In the genomic region with DNA sequence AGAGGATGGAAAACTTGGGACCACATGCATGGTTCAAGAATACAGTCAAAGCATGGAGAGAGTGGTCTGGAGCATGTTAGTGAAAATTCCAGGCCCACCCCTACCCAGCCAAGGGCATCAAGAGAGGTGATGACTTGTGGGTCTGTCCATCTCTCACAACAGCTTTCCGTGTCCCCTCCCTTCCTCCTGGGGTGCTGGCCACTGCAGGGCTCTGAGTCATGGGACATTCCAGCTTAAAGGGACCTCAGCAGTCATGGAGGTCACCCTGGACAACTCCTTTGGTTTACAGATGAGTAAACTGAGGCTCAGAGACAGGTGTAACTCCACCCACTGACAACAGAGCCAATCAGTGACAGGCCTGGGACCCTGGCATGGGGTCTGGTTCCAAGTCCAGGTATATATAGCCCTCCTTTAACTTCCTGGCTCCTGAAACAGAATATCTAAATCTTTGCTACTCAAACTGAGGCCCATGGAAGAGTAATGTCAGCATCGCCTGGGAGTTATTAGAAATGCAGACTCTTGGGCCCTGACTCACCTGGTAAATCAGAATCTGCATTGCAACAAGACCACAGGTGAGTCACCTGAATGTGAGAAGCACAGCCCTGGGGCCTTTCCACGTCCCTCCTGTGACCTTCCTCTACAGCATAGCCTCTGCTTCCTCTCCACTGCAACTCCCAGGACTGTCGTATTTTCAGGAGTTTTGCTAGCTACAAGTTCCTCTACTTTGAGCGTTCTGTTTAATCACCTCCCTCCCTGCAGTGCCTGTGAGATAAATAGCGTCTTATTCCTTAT, we compare ENCODE assay signal across 11 cellular contexts.
DNase-seq lines count a peak whose midpoint lies in the region; ATAC-seq and TF ChIP-seq lines count a peak whose summit lies in the region.
"Had no signal": no experiment of that assay in that cellular context is flagged by ENCODE, and none has a peak within 500 bp of the region (broad histone marks: within the 10 kb centered on the region; RNA-seq: fewer than 3 reads in every experiment).

No MANE protein-coding gene starts in this region.

- WGBS in psoas muscle, 3 donors, result 78 to 82% (median 81%) methylated on average over 6 of the region's 6 CpGs

- H3K36me3 ChIP-seq in psoas muscle (ENCODE audit: insufficient read depth in 1 of 2, low read depth in 1 of 2), result no peaks in the 10 kb centered on the region
- H3K36me3 ChIP-seq: colonic mucosa, pancreas had no signal

- DNase-seq in activated CD8-positive, alpha-beta memory T cell treated with anti-CD3 and anti-CD28 coated beads for 24 hours, result peak; percentile 47
- no peak for DNase-seq in activated CD8-positive, alpha-beta memory T cell treated with anti-CD3 and anti-CD28 coated beads, Interleukin-2, amount 50 U/mL, for 4 hours
- DNase-seq in RWPE1 (ENCODE audit: low spot score) (peak; percentile 26), foreskin keratinocyte (peak in 1 of 2 donors; percentile 51), psoas muscle (no peak), GM13976 (ENCODE audit: low spot score) (no peak), DMS 273 (lab: John Stamatoyannopoulos, UW; ENCODE audit: unreplicated experiment) (no peak)
- DNase-seq: colonic mucosa, pancreas, SK-N-SH had no signal

- in situ Hi-C loops in GM13976 (cut with MboI; ENCODE audit: low sequenced_read_pairs, unreplicated experiment), result no loop called here

- H3K4me1 ChIP-seq in foreskin keratinocyte, result peaks cover 10% of the 10 kb centered on the region
- H3K4me1 ChIP-seq in psoas muscle, result peaks cover 5% of the 10 kb centered on the region
- H3K4me1 ChIP-seq: colonic mucosa had no signal

- CTCF ChIA-PET in RWPE1 (lab: Yijun Ruan, JAX), result no interaction called here

- TF ChIP-seq CTCF in RWPE1 (conservative IDR thresholded peaks at IDR 0.05; ENCODE audit: low read depth) (no peak), foreskin keratinocyte (conservative IDR thresholded peaks at IDR 0.05) (no peak), psoas muscle (IDR thresholded peaks at IDR 0.05) (no peak), GM13976 (IDR thresholded peaks at IDR 0.05; ENCODE audit: borderline replicate concordance, control extremely low read depth, extremely low read depth, insufficient read depth, missing control alignments) (no peak)

- H3K9me3 ChIP-seq in psoas muscle, result no peaks in the 10 kb centered on the region
- H3K9me3 ChIP-seq: colonic mucosa, pancreas, SK-N-SH had no signal

- POLR2A ChIA-PET in RWPE1 (lab: Yijun Ruan, JAX; ENCODE audit: low non-redundant PET), result no interaction called here

- no peak overlapping the region for H3K27ac ChIP-seq in RWPE1
- H3K27ac ChIP-seq in foreskin keratinocyte, result no peak overlapping the region
- no peak overlapping the region for H3K27ac ChIP-seq in psoas muscle
- H3K27ac ChIP-seq: colonic mucosa, pancreas had no signal

- H3K27me3 ChIP-seq in foreskin keratinocyte (no peaks in the 10 kb centered on the region), psoas muscle (ENCODE audit: insufficient read depth in 3 of 3, low read length in 2 of 3) (no peaks in the 10 kb centered on the region)
- H3K27me3 ChIP-seq: colonic mucosa, pancreas had no signal

- H3K4me3 ChIP-seq in psoas muscle, result no peak overlapping the region
- H3K4me3 ChIP-seq: colonic mucosa, pancreas had no signal

- intact Hi-C loops in psoas muscle (cut with DNase I), result no loop called here

- ATAC-seq in foreskin keratinocyte (peak; percentile 49), psoas muscle (peak in 3 of 4 donors; percentile 30 to 69 (median 41)), GM18861 (IDR thresholded peaks at IDR 0.05; ENCODE audit: unreplicated experiment) (no peak)
- ATAC-seq: pancreas had no signal

Comparison
In these comparisons a context has a peak if more than half of its experiments do, and no peak if none do; other contexts are left out.
1. DNase-seq: peak in activated CD8-positive, alpha-beta memory T cell treated with anti-CD3 and anti-CD28 coated beads for 24 hours (single experiment) and RWPE1 (single experiment); none in activated CD8-positive, alpha-beta memory T cell treated with anti-CD3 and anti-CD28 coated beads, Interleukin-2, amount 50 U/mL, for 4 hours (single experiment), psoas muscle (0 of 2), GM13976 (single experiment) and DMS 273 (single experiment).